ENCODE assay signal across 22 cellular contexts in genomic region chr3:47867451-47868017, GRCh38.
"Had no signal": no experiment of that assay in that cellular context is flagged by ENCODE, and none has a peak within 500 bp of the region (broad histone marks: within the 10 kb centered on the region; RNA-seq: fewer than 3 reads in every experiment).

No MANE protein-coding gene starts in this region.

- H3K4me3 ChIP-seq: gastroesophageal sphincter, heart right ventricle, right atrium auricular region, skin epidermis, suprapubic skin, upper lobe of left lung had no signal

- H3K27ac Mint-ChIP-seq: activated B cell treated with CpG ODN at 0.5 μM for 24 hours; activated CD8-positive, alpha-beta T cell treated with anti-CD3 and anti-CD28 coated beads for 36 hours; activated T-helper 1 cell treated with anti-CD3 and anti-CD28 coated beads, Interleukin-12 subunit alpha, Interleukin-12 subunit beta, Interleukin-2, Interleukin-4 antibody, amounts not matched to agents 30 ng/mL and 10 ng/mL and 1 ng/mL, durations not matched to agents 14 hours and 24 hours and 36 hours; memory B cell; natural killer cell; progenitor cell of endocrine pancreas had no signal

- DNase-seq: activated B cell treated with CpG ODN at 0.5 μM for 24 hours; activated CD4-positive, alpha-beta T cell treated with anti-CD3 and anti-CD28 coated beads for 48 hours; activated CD8-positive, alpha-beta T cell treated with anti-CD3 and anti-CD28 coated beads for 36 hours; activated naive CD4-positive, alpha-beta T cell; caudate nucleus; cortex of kidney; effector CD8-positive, alpha-beta T cell; heart right ventricle; natural killer cell; SHP77 treated with DMSO at 0.1 percent for 48 hours; stimulated activated CD4-positive, alpha-beta T cell treated with anti-CD3 and anti-CD28 coated beads, Interleukin-4, amount 100 ng/mL, for 24 hours; stimulated activated naive CD4-positive, alpha-beta T cell treated with Interleukin-2 at 50 U/mL for 16 hours; upper lobe of left lung had no signal

- H3K9me3 ChIP-seq: gastroesophageal sphincter, heart right ventricle, right atrium auricular region, suprapubic skin, upper lobe of left lung had no signal

- H3K4me1 Mint-ChIP-seq: activated B cell treated with CpG ODN at 0.5 μM for 24 hours, memory B cell, natural killer cell had no signal

- ATAC-seq: activated CD8-positive, alpha-beta T cell treated with anti-CD3 and anti-CD28 coated beads for 36 hours; gastroesophageal sphincter; natural killer cell; SK-N-SH treated with all-trans-retinoic acid at 6 μM for 48 hours had no signal

- H3K27me3 ChIP-seq: gastroesophageal sphincter, heart right ventricle, right atrium auricular region, suprapubic skin, upper lobe of left lung had no signal

- H3K4me3 Mint-ChIP-seq: activated B cell treated with CpG ODN at 0.5 μM for 24 hours; activated CD8-positive, alpha-beta T cell treated with anti-CD3 and anti-CD28 coated beads for 36 hours; activated T-helper 1 cell treated with anti-CD3 and anti-CD28 coated beads, Interleukin-12 subunit alpha, Interleukin-12 subunit beta, Interleukin-2, Interleukin-4 antibody, amounts not matched to agents 30 ng/mL and 10 ng/mL and 1 ng/mL, durations not matched to agents 14 hours and 24 hours and 36 hours; memory B cell; natural killer cell had no signal

- H3K27ac ChIP-seq: epithelial cell of prostate, gastroesophageal sphincter, heart right ventricle, right atrium auricular region, skin epidermis, suprapubic skin, upper lobe of left lung had no signal

- H3K4me1 ChIP-seq: gastroesophageal sphincter, right atrium auricular region, suprapubic skin, upper lobe of left lung had no signal

- H3K9me3 Mint-ChIP-seq: activated B cell treated with CpG ODN at 0.5 μM for 24 hours; activated CD8-positive, alpha-beta T cell treated with anti-CD3 and anti-CD28 coated beads for 36 hours; activated T-helper 1 cell treated with anti-CD3 and anti-CD28 coated beads, Interleukin-12 subunit alpha, Interleukin-12 subunit beta, Interleukin-2, Interleukin-4 antibody, amounts not matched to agents 30 ng/mL and 10 ng/mL and 1 ng/mL, durations not matched to agents 14 hours and 24 hours and 36 hours; memory B cell; natural killer cell had no signal

- H3K27me3 Mint-ChIP-seq: activated B cell treated with CpG ODN at 0.5 μM for 24 hours; activated CD8-positive, alpha-beta T cell treated with anti-CD3 and anti-CD28 coated beads for 36 hours; memory B cell; progenitor cell of endocrine pancreas had no signal
